ENCODE assay signal across 15 cellular contexts in the genomic region with DNA sequence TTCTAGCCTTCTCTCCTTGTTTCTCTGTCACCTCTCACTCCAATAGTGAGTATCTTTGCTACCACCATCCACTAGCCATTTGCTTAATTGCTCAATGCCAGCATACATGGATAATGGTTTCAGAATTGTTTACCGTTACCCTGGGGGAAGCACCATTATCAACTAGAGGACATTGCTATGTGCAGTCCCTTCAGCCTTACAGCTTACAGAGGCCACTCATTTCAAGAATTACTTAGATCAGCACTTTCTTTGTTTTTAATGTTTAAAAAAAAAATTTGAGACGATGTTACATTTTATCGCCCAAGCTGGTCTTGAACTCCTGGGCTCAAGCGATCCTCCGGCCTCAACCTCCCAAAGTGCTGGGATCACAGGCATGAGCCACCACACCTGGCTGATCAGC. TPM values are rescaled to one million over a fixed set of nuclear protein-coding genes. Genes with fewer than 3 reads are reported as not detected.
DNase-seq lines count a peak whose midpoint lies in the region; ATAC-seq lines count a peak whose summit lies in the region.
"Had no signal": no experiment of that assay in that cellular context is flagged by ENCODE, and none has a peak within 500 bp of the region (broad histone marks: within the 10 kb centered on the region; RNA-seq: fewer than 3 reads in every experiment).

No MANE protein-coding gene starts in this region.

- H3K4me1 Mint-ChIP-seq in activated CD4-positive, alpha-beta T cell treated with anti-CD3 and anti-CD28 coated beads, Interleukin-2, amount 10 ng/mL, durations not matched to agents 24 days and 14 days = peaks cover 54% of the 10 kb centered on the region
- H3K4me1 Mint-ChIP-seq in IgD-negative memory B cell = peaks cover 33 to 66% (median 55%) of the 10 kb centered on the region in 3 donors
- H3K4me1 Mint-ChIP-seq in activated T-helper 1 cell treated with anti-CD3 and anti-CD28 coated beads, Interleukin-12 subunit alpha, Interleukin-12 subunit beta, Interleukin-2, Interleukin-4 antibody, amounts not matched to agents 30 ng/mL and 10 ng/mL and 1 ng/mL, durations not matched to agents 14 hours and 24 hours and 36 hours (ENCODE audit: low read depth) = peaks cover 62% of the 10 kb centered on the region
- H3K4me1 Mint-ChIP-seq in naive thymus-derived CD8-positive, alpha-beta T cell = peaks cover 32 to 93% (median 70%) of the 10 kb centered on the region in 4 donors

- no peaks in the 10 kb centered on the region for H3K9me3 Mint-ChIP-seq in activated CD4-positive, alpha-beta T cell treated with anti-CD3 and anti-CD28 coated beads, Interleukin-2, amount 10 ng/mL, durations not matched to agents 24 days and 14 days
- no peaks in the 10 kb centered on the region for H3K9me3 Mint-ChIP-seq in IgD-negative memory B cell
- no peaks in the 10 kb centered on the region for H3K9me3 Mint-ChIP-seq in activated T-helper 1 cell treated with anti-CD3 and anti-CD28 coated beads, Interleukin-12 subunit alpha, Interleukin-12 subunit beta, Interleukin-2, Interleukin-4 antibody, amounts not matched to agents 30 ng/mL and 10 ng/mL and 1 ng/mL, durations not matched to agents 14 hours and 24 hours and 36 hours
- no peaks in the 10 kb centered on the region for H3K9me3 Mint-ChIP-seq in naive thymus-derived CD8-positive, alpha-beta T cell

- POLR2A ChIA-PET in naive thymus-derived CD8-positive, alpha-beta T cell (lab: Charles Lee) = interaction anchor here (17.7 kb wide), 1 partner anchor 10 kb away, joined by 449 read pairs; a partner anchor contains a TSS

- DNase-seq in activated CD4-positive, alpha-beta T cell treated with anti-CD3 and anti-CD28 coated beads, Interleukin-2, amount 10 ng/mL, durations not matched to agents 24 days and 14 days = no peak
- DNase-seq in activated CD4-positive, alpha-beta T cell treated with anti-CD3 and anti-CD28 coated beads for 1 hour = no peak
- DNase-seq in activated T-helper 1 cell treated with anti-CD3 and anti-CD28 coated beads, Interleukin-12 subunit alpha, Interleukin-12 subunit beta, Interleukin-2, Interleukin-4 antibody, amounts not matched to agents 30 ng/mL and 10 ng/mL and 1 ng/mL, durations not matched to agents 14 hours and 24 hours and 36 hours (ENCODE audit: low spot score) = no peak
- no peak for DNase-seq in naive thymus-derived CD8-positive, alpha-beta T cell
- no peak for DNase-seq in OCI-M2 (lab: John Stamatoyannopoulos, UW; ENCODE audit: unreplicated experiment)
- DNase-seq: activated effector memory CD4-positive, alpha-beta T cell treated with Interleukin-2 at 50 U/mL for 16 hours; foreskin fibroblast; kidney glomerular epithelial cell; NCI-H1417; NCI-H526; SK-N-SH had no signal

- H3K36me3 Mint-ChIP-seq in activated CD4-positive, alpha-beta T cell treated with anti-CD3 and anti-CD28 coated beads, Interleukin-2, amount 10 ng/mL, durations not matched to agents 24 days and 14 days (ENCODE audit: low read depth) = peaks cover 45% of the 10 kb centered on the region
- peaks cover 13% of the 10 kb centered on the region for H3K36me3 Mint-ChIP-seq in IgD-negative memory B cell
- peaks cover 42% of the 10 kb centered on the region for H3K36me3 Mint-ChIP-seq in activated T-helper 1 cell treated with anti-CD3 and anti-CD28 coated beads, Interleukin-12 subunit alpha, Interleukin-12 subunit beta, Interleukin-2, Interleukin-4 antibody, amounts not matched to agents 30 ng/mL and 10 ng/mL and 1 ng/mL, durations not matched to agents 14 hours and 24 hours and 36 hours (ENCODE audit: low read depth)
- H3K36me3 Mint-ChIP-seq in naive thymus-derived CD8-positive, alpha-beta T cell = peaks cover 0 to 11% (median 4%) of the 10 kb centered on the region in 3 donors

- intact Hi-C loops in activated CD4-positive, alpha-beta T cell treated with anti-CD3 and anti-CD28 coated beads, Interleukin-2, amount 10 ng/mL, durations not matched to agents 24 days and 14 days (cut with micrococcal nuclease) = no loop called here
- intact Hi-C loops in activated T-helper 1 cell treated with anti-CD3 and anti-CD28 coated beads, Interleukin-12 subunit alpha, Interleukin-12 subunit beta, Interleukin-2, Interleukin-4 antibody, amounts not matched to agents 30 ng/mL and 10 ng/mL and 1 ng/mL, durations not matched to agents 14 hours and 24 hours and 36 hours (cut with micrococcal nuclease) = no loop called here

- no peak overlapping the region for H3K4me3 Mint-ChIP-seq in activated CD4-positive, alpha-beta T cell treated with anti-CD3 and anti-CD28 coated beads, Interleukin-2, amount 10 ng/mL, durations not matched to agents 24 days and 14 days
- peak overlapping the region in 3 of 4 donors; percentile 22 to 87 (median 63) for H3K4me3 Mint-ChIP-seq in IgD-negative memory B cell
- peak overlapping the region; percentile 24 for H3K4me3 Mint-ChIP-seq in activated T-helper 1 cell treated with anti-CD3 and anti-CD28 coated beads, Interleukin-12 subunit alpha, Interleukin-12 subunit beta, Interleukin-2, Interleukin-4 antibody, amounts not matched to agents 30 ng/mL and 10 ng/mL and 1 ng/mL, durations not matched to agents 14 hours and 24 hours and 36 hours
- H3K4me3 Mint-ChIP-seq in naive thymus-derived CD8-positive, alpha-beta T cell = peak overlapping the region in 4 of 10 donors; percentile 6 to 86 (median 50)

- no peak for ATAC-seq in naive thymus-derived CD8-positive, alpha-beta T cell
- ATAC-seq in HG02840 (IDR thresholded peaks at IDR 0.05; ENCODE audit: low FRiP score, unreplicated experiment) = no peak
- ATAC-seq in GM18861 (IDR thresholded peaks at IDR 0.05; ENCODE audit: unreplicated experiment) = no peak
- ATAC-seq: Panc1 had no signal

- H3K27me3 Mint-ChIP-seq in activated CD4-positive, alpha-beta T cell treated with anti-CD3 and anti-CD28 coated beads, Interleukin-2, amount 10 ng/mL, durations not matched to agents 24 days and 14 days = no peaks in the 10 kb centered on the region
- peaks cover 5% of the 10 kb centered on the region for H3K27me3 Mint-ChIP-seq in IgD-negative memory B cell
- no peaks in the 10 kb centered on the region for H3K27me3 Mint-ChIP-seq in activated T-helper 1 cell treated with anti-CD3 and anti-CD28 coated beads, Interleukin-12 subunit alpha, Interleukin-12 subunit beta, Interleukin-2, Interleukin-4 antibody, amounts not matched to agents 30 ng/mL and 10 ng/mL and 1 ng/mL, durations not matched to agents 14 hours and 24 hours and 36 hours (ENCODE audit: insufficient read depth)
- no peaks in the 10 kb centered on the region for H3K27me3 Mint-ChIP-seq in naive thymus-derived CD8-positive, alpha-beta T cell

- peak overlapping the region; percentile 54 for H3K27ac Mint-ChIP-seq in activated CD4-positive, alpha-beta T cell treated with anti-CD3 and anti-CD28 coated beads, Interleukin-2, amount 10 ng/mL, durations not matched to agents 24 days and 14 days
- peak overlapping the region in 2 of 3 donors; percentile 25 to 88 for H3K27ac Mint-ChIP-seq in IgD-negative memory B cell
- H3K27ac Mint-ChIP-seq in activated T-helper 1 cell treated with anti-CD3 and anti-CD28 coated beads, Interleukin-12 subunit alpha, Interleukin-12 subunit beta, Interleukin-2, Interleukin-4 antibody, amounts not matched to agents 30 ng/mL and 10 ng/mL and 1 ng/mL, durations not matched to agents 14 hours and 24 hours and 36 hours = peak overlapping the region; percentile 6
- peak overlapping the region; percentile 95 to 99 (median 98) for H3K27ac Mint-ChIP-seq in naive thymus-derived CD8-positive, alpha-beta T cell

RNA-seq across cellular contexts. Expression of a gene that starts 14.8 kb away (rescaled TPM):
- 45.8 and 49.8 TPM in 2 replicates for total RNA-seq in activated CD4-positive, alpha-beta T cell treated with anti-CD3 and anti-CD28 coated beads, Interleukin-2, amount 10 ng/mL, durations not matched to agents 24 days and 14 days
- 290 TPM for polyA plus RNA-seq in IgD-negative memory B cell
- total RNA-seq in activated T-helper 1 cell treated with anti-CD3 and anti-CD28 coated beads, Interleukin-12 subunit alpha, Interleukin-12 subunit beta, Interleukin-2, Interleukin-4 antibody, amounts not matched to agents 30 ng/mL and 10 ng/mL and 1 ng/mL, durations not matched to agents 14 hours and 24 hours and 36 hours = 55.2 and 59.9 TPM in 2 replicates
- 10 to 100 TPM; 29.1 to 33.6 TPM for total RNA-seq in naive thymus-derived CD8-positive, alpha-beta T cell
- 10 to 100 TPM; 35.9 to 54.4 (median 37.2) TPM for polyA plus RNA-seq in naive thymus-derived CD8-positive, alpha-beta T cell

RNA-seq across cellular contexts. Expression of a gene that starts 22.4 kb away (rescaled TPM):
- total RNA-seq in activated CD4-positive, alpha-beta T cell treated with anti-CD3 and anti-CD28 coated beads, Interleukin-2, amount 10 ng/mL, durations not matched to agents 24 days and 14 days = 26.4 and 31.7 TPM in 2 replicates
- 35.1 TPM for polyA plus RNA-seq in IgD-negative memory B cell
- 25.7 and 28.3 TPM in 2 replicates for total RNA-seq in activated T-helper 1 cell treated with anti-CD3 and anti-CD28 coated beads, Interleukin-12 subunit alpha, Interleukin-12 subunit beta, Interleukin-2, Interleukin-4 antibody, amounts not matched to agents 30 ng/mL and 10 ng/mL and 1 ng/mL, durations not matched to agents 14 hours and 24 hours and 36 hours
- total RNA-seq in naive thymus-derived CD8-positive, alpha-beta T cell = 10 to 100 TPM; 47.9 TPM
- polyA plus RNA-seq in naive thymus-derived CD8-positive, alpha-beta T cell = 10 to 100 TPM; 13.4 to 27.0 (median 17.7) TPM

RNA-seq across cellular contexts. Expression of a gene that starts 46.1 kb away (rescaled TPM):
- total RNA-seq in activated CD4-positive, alpha-beta T cell treated with anti-CD3 and anti-CD28 coated beads, Interleukin-2, amount 10 ng/mL, durations not matched to agents 24 days and 14 days = 9.9 and 10.9 TPM in 2 replicates
- polyA plus RNA-seq in IgD-negative memory B cell = 18.1 TPM
- total RNA-seq in activated T-helper 1 cell treated with anti-CD3 and anti-CD28 coated beads, Interleukin-12 subunit alpha, Interleukin-12 subunit beta, Interleukin-2, Interleukin-4 antibody, amounts not matched to agents 30 ng/mL and 10 ng/mL and 1 ng/mL, durations not matched to agents 14 hours and 24 hours and 36 hours = 10.7 and 11.2 TPM in 2 replicates
- total RNA-seq in naive thymus-derived CD8-positive, alpha-beta T cell = 10 to 100 TPM in 1 of 2 experiments, 1 to 10 TPM in 1; 9.9 to 12.9 TPM
- polyA plus RNA-seq in naive thymus-derived CD8-positive, alpha-beta T cell = 10 to 100 TPM; 14.8 to 17.3 (median 16.4) TPM

RNA-seq across cellular contexts. Expression of a gene that starts 46.2 kb away (rescaled TPM):
- 30.5 and 32.4 TPM in 2 replicates for total RNA-seq in activated CD4-positive, alpha-beta T cell treated with anti-CD3 and anti-CD28 coated beads, Interleukin-2, amount 10 ng/mL, durations not matched to agents 24 days and 14 days
- polyA plus RNA-seq in IgD-negative memory B cell = 13.4 TPM
- total RNA-seq in activated T-helper 1 cell treated with anti-CD3 and anti-CD28 coated beads, Interleukin-12 subunit alpha, Interleukin-12 subunit beta, Interleukin-2, Interleukin-4 antibody, amounts not matched to agents 30 ng/mL and 10 ng/mL and 1 ng/mL, durations not matched to agents 14 hours and 24 hours and 36 hours = 32.9 and 36.3 TPM in 2 replicates
- 10 to 100 TPM; 21.6 to 23.6 TPM for total RNA-seq in naive thymus-derived CD8-positive, alpha-beta T cell
- polyA plus RNA-seq in naive thymus-derived CD8-positive, alpha-beta T cell = 10 to 100 TPM in 2 of 3 donors, 1 to 10 TPM in 1; 7.2 to 14.5 (median 11.4) TPM

Comparison
In these comparisons a context has a peak if more than half of its experiments do, and no peak if none do; other contexts are left out.
1. H3K27ac Mint-ChIP-seq: peak in every context shown above with its lines; median percentile 98 in naive thymus-derived CD8-positive, alpha-beta T cell; 56 in IgD-negative memory B cell; 54 in activated CD4-positive, alpha-beta T cell treated with anti-CD3 and anti-CD28 coated beads, Interleukin-2, amount 10 ng/mL, durations not matched to agents 24 days and 14 days; 6 in activated T-helper 1 cell treated with anti-CD3 and anti-CD28 coated beads, Interleukin-12 subunit alpha, Interleukin-12 subunit beta, Interleukin-2, Interleukin-4 antibody, amounts not matched to agents 30 ng/mL and 10 ng/mL and 1 ng/mL, durations not matched to agents 14 hours and 24 hours and 36 hours.